In the genomic region with DNA sequence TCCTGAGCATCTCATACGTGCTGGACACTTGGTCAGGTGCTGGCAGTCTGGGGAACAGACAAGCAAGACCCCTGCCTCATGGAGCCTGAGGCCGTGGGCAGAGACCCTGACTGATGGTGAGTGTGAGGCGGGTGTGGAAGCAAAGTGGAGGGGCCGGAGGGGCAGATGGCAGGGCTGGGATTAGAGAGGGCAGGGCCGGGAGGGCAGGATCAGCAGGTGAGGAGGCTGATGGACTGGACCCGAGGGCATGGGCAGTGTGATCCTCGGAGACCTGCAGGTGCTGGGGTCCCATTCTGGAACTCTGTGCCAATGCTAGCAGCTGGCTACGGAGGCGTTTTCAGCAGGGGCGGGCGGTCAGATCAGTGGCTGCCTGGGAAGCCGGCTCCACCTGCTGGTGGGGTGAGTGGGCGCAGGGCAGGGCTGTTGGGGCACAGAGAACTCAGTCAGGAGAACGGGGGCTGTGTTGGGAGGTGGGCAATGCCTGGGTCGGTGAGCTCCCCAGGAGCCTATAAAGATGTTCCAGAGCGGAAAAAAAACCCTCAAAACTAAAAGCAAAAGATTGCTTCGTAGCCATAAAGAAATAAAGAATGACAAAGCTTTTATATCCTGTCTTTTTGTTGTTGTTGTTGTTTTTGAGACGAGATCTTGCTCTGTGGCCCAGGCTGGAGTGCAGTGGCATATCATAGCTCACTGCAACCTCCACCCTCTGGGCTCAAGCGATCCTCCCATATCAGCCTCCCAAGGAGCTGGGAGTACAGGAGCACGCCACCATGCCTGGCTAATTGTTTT, we compare ENCODE assay signal across 8 cellular contexts. TPM values are rescaled to one million over a fixed set of nuclear protein-coding genes. Genes with fewer than 3 reads are reported as not detected.
DNase-seq lines count a peak whose midpoint lies in the region; ATAC-seq and TF ChIP-seq lines count a peak whose summit lies in the region.

No MANE protein-coding gene starts in this region.

- H3K4me1 ChIP-seq in mononuclear cell (ENCODE audit: insufficient read depth, low read length), result peaks cover 78% of the 10 kb centered on the region

- H3K27ac Mint-ChIP-seq in activated T-cell treated with anti-CD3 and anti-CD28 coated beads, Interleukin-2, amount 50 U/mL, for 72 hours, result no peak overlapping the region

- no peaks in the 10 kb centered on the region for H3K27me3 ChIP-seq in mononuclear cell (ENCODE audit: insufficient read depth, low read length)

- no peaks in the 10 kb centered on the region for H3K9me3 ChIP-seq in mononuclear cell (ENCODE audit: low read depth, low read length)

- no peaks in the 10 kb centered on the region for H3K9me3 Mint-ChIP-seq in activated T-cell treated with anti-CD3 and anti-CD28 coated beads, Interleukin-2, amount 50 U/mL, for 72 hours

- H3K27me3 Mint-ChIP-seq in activated T-cell treated with anti-CD3 and anti-CD28 coated beads, Interleukin-2, amount 50 U/mL, for 72 hours (ENCODE audit: low read depth), result peaks cover 20% of the 10 kb centered on the region

- TF ChIP-seq CTCF in LNCaP clone FGC (IDR thresholded peaks at IDR 0.05; ENCODE audit: control insufficient read depth, extremely low read depth, insufficient read depth), result peak; percentile 65

- H3K4me3 ChIP-seq in LNCaP clone FGC (ENCODE audit: low read depth, low read length) (no peak overlapping the region), mononuclear cell (ENCODE audit: low read length) (peak overlapping the region; percentile 34)

- no peaks in the 10 kb centered on the region for H3K36me3 Mint-ChIP-seq in activated T-cell treated with anti-CD3 and anti-CD28 coated beads, Interleukin-2, amount 50 U/mL, for 72 hours (ENCODE audit: insufficient read depth in 2 of 2)

- peaks cover 29% of the 10 kb centered on the region for H3K4me1 Mint-ChIP-seq in activated T-cell treated with anti-CD3 and anti-CD28 coated beads, Interleukin-2, amount 50 U/mL, for 72 hours (ENCODE audit: low read depth)

- DNase-seq in GDM1 (lab: John Stamatoyannopoulos, UW) (peak; percentile 14), LNCaP clone FGC (ENCODE audit: low read depth) (no peak), T-helper 2 cell (no peak), GF-D8 (lab: John Stamatoyannopoulos, UW) (no peak), islet precursor cell (no peak)
- DNase-seq in activated T-cell treated with anti-CD3 and anti-CD28 coated beads, Interleukin-2, amount 50 U/mL, for 72 hours, result peak; percentile 20 to 45

- H3K4me3 Mint-ChIP-seq in activated T-cell treated with anti-CD3 and anti-CD28 coated beads, Interleukin-2, amount 50 U/mL, for 72 hours, result no peak overlapping the region

- ATAC-seq in activated T-cell treated with anti-CD3 and anti-CD28 coated beads, Interleukin-2, amount 50 U/mL, for 72 hours (replicated peaks in 1 of 2), result no peak
- no peak for ATAC-seq in GM19324 (IDR thresholded peaks at IDR 0.05; ENCODE audit: low FRiP score, unreplicated experiment)

RNA-seq across cellular contexts. Expression of a gene that starts 8.9 kb away (rescaled TPM):
- total RNA-seq in activated T-cell treated with anti-CD3 and anti-CD28 coated beads, Interleukin-2, amount 50 U/mL, for 72 hours, result 1 to 10 TPM in 1 of 2 donors, not detected in 1; 1.2 TPM
- total RNA-seq in mononuclear cell, result 4.3 TPM

RNA-seq across cellular contexts. Expression of a gene that starts 39.5 kb away (rescaled TPM):
- 10 to 100 TPM; 26.5 to 32.8 TPM for total RNA-seq in activated T-cell treated with anti-CD3 and anti-CD28 coated beads, Interleukin-2, amount 50 U/mL, for 72 hours
- total RNA-seq in mononuclear cell, result 18.4 TPM

RNA-seq across cellular contexts. Expression of a gene that starts 39.7 kb away (rescaled TPM):
- 100 to 1,000 TPM; 627 to 635 TPM for total RNA-seq in activated T-cell treated with anti-CD3 and anti-CD28 coated beads, Interleukin-2, amount 50 U/mL, for 72 hours
- 322 TPM for total RNA-seq in mononuclear cell

Comparison
In these comparisons a context has a peak if more than half of its experiments do, and no peak if none do; other contexts are left out.
1. DNase-seq: peak in GDM1 (single experiment) and activated T-cell treated with anti-CD3 and anti-CD28 coated beads, Interleukin-2, amount 50 U/mL, for 72 hours (2 of 2); none in LNCaP clone FGC (single experiment), T-helper 2 cell (0 of 5), GF-D8 (single experiment) and islet precursor cell (single experiment).